ENCODE assay signal across 8 cellular contexts in the genomic region with DNA sequence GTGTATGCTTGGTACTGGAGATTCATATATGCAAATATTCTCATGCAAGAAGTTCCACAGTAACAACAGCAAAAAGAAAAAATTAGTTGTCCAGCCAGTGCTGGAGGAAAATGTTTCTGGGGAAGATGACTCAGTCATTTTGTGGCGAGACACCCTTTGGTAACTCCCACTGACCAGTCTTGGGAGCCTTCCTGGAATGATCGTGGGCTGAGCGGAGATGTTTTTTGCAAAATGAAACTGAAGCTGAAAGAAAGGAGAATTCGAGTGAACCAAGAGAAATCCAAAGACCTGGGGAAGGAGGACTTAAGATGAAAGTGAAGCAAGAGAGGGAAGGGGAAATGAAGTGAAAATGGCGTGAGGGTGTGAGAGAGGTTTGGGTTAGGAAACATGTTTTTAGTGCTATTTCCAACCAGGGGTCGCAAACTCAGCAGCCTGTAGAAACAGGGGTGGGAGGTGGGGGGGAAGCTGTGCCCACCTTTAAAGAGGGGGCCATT. TPM values are rescaled to one million over a fixed set of nuclear protein-coding genes. Genes with fewer than 3 reads are reported as not detected.
DNase-seq lines count a peak whose midpoint lies in the region; ATAC-seq and TF ChIP-seq lines count a peak whose summit lies in the region.
"Had no signal": no experiment of that assay in that cellular context is flagged by ENCODE, and none has a peak within 500 bp of the region (broad histone marks: within the 10 kb centered on the region; RNA-seq: fewer than 3 reads in every experiment).

No MANE protein-coding gene starts in this region.

- H3K27me3 Mint-ChIP-seq in naive B cell = peaks cover 0 to 27% (median 14%) of the 10 kb centered on the region in 3 donors

- peak overlapping the region; percentile 14 for H2AFZ ChIP-seq in GM23248

- intact Hi-C loops in uterus (cut with DNase I; ENCODE audit: low total_unique reads) = no loop called here

- H3K9me3 ChIP-seq in GM23248 (ENCODE audit: low read depth) (no peaks in the 10 kb centered on the region), duodenal mucosa (ENCODE audit: control insufficient read depth in 1 of 2, low read length in 2 of 2) (no peaks in the 10 kb centered on the region), uterus (no peaks in the 10 kb centered on the region)

- no peaks in the 10 kb centered on the region for H4K20me1 ChIP-seq in GM23248 (ENCODE audit: insufficient read depth)

- H3K9me3 Mint-ChIP-seq in naive B cell = no peaks in the 10 kb centered on the region

- no peak for TF ChIP-seq POLR2A in uterus (IDR thresholded peaks at IDR 0.05)

- peaks cover 71% of the 10 kb centered on the region for H3K79me2 ChIP-seq in GM23248 (ENCODE audit: insufficient read depth)

- peak overlapping the region; percentile 56 to 88 (median 80) for H3K4me3 Mint-ChIP-seq in naive B cell

- TF ChIP-seq CTCF in uterus (IDR thresholded peaks at IDR 0.05) = no peak

- H3K9me2 ChIP-seq in GM23248 (ENCODE audit: insufficient read depth) = no peaks in the 10 kb centered on the region

- peak overlapping the region; percentile 76 for H3K4me3 ChIP-seq in GM23248
- peak overlapping the region; percentile 49 to 56 for H3K4me3 ChIP-seq in duodenal mucosa (ENCODE audit: low read depth in 1 of 2, low read length in 2 of 2)
- H3K4me3 ChIP-seq in uterus = peak overlapping the region; percentile 32 to 36

- ATAC-seq in SK-N-SH treated with all-trans-retinoic acid at 6 μM for 48 hours = peak; percentile 86
- no peak for ATAC-seq in naive B cell (ENCODE audit: low read depth in 2 of 2)

- peaks cover 47% of the 10 kb centered on the region for H3K4me1 ChIP-seq in GM23248 (ENCODE audit: insufficient read depth)
- H3K4me1 ChIP-seq in duodenal mucosa (ENCODE audit: control insufficient read depth in 1 of 2, insufficient read depth in 2 of 2, low read length in 2 of 2) = peaks cover 33 to 42% of the 10 kb centered on the region in 2 donors
- peaks cover 13 to 16% of the 10 kb centered on the region in 2 donors for H3K4me1 ChIP-seq in uterus

- in situ Hi-C loops in GM23248 (cut with MboI) = no loop called here

- peak overlapping the region; percentile 87 for H3K4me2 ChIP-seq in GM23248 (ENCODE audit: unreplicated experiment)

- H3K36me3 Mint-ChIP-seq in naive B cell = no peaks in the 10 kb centered on the region

- H3K36me3 ChIP-seq in GM23248 (ENCODE audit: low read depth) = peaks cover 15% of the 10 kb centered on the region; the same call in 1 of the 2 replicates
- peaks cover 0 to 8% of the 10 kb centered on the region in 2 donors for H3K36me3 ChIP-seq in duodenal mucosa (ENCODE audit: control insufficient read depth in 1 of 2, insufficient read depth in 2 of 2, low read length in 2 of 2)
- no peaks in the 10 kb centered on the region for H3K36me3 ChIP-seq in uterus

- DNase-seq in GM23248 (peak; percentile 96), naive B cell (no peak), uterus (peak; percentile 69 to 78), NCI-H345 (lab: John Stamatoyannopoulos, UW) (no peak), activated gamma-delta T cell (lab: John Stamatoyannopoulos, UW) (no peak)

- peaks cover 50% of the 10 kb centered on the region for H3F3A ChIP-seq in GM23248 (ENCODE audit: insufficient read depth)

- peaks cover 14 to 19% (median 17%) of the 10 kb centered on the region in 3 donors for H3K4me1 Mint-ChIP-seq in naive B cell

- H3K9ac ChIP-seq in GM23248 = peak overlapping the region; percentile 89
- no peak overlapping the region for H3K9ac ChIP-seq in duodenal mucosa (ENCODE audit: low read depth in 1 of 2, low read length in 2 of 2)

- H3K27me3 ChIP-seq in GM23248 (replicated peaks; ENCODE audit: insufficient read depth) (no peaks in the 10 kb centered on the region), duodenal mucosa (ENCODE audit: control insufficient read depth in 1 of 2, insufficient read depth in 2 of 2, low read length in 2 of 2) (no peaks in the 10 kb centered on the region), uterus (no peaks in the 10 kb centered on the region)

- 0 to 2% methylated on average over 6 of the region's 6 CpGs for WGBS in GM23248 (ENCODE audit: low coverage in 1 of 2, low lambda C conversion rate in 2 of 2, missing lambda C conversion rate in 2 of 2), 2 experiments

- H3K27ac ChIP-seq in GM23248 (peak overlapping the region; percentile 95), duodenal mucosa (ENCODE audit: low read depth, low read length) (peak overlapping the region; percentile 52), uterus (peak overlapping the region; percentile 91 to 94)
- H3K27ac ChIP-seq: VCaP had no signal

- H3K27ac Mint-ChIP-seq in naive B cell = peak overlapping the region in 5 of 6 donors; percentile 16 to 74 (median 62)

TF ChIP-seq in SK-N-SH treated with all-trans-retinoic acid at 6 μM for 48 hours, 23 proteins besides CTCF, POLR2A, EP300 and RAD21:
- no peak for TF ChIP-seq BACH2 (CRISPR knock-in tag; IDR thresholded peaks at IDR 0.05; ENCODE audit: borderline replicate concordance)
- 0 out of 2 replicates have a peak, but pooled peaks have one; percentile 25 for TF ChIP-seq TOX (CRISPR knock-in tag; IDR thresholded peaks at IDR 0.05; ENCODE audit: borderline replicate concordance)
TF ChIP-seq in SK-N-SH treated with all-trans-retinoic acid at 6 μM for 48 hours: peak in this region for 1.

RNA-seq across cellular contexts. Expression of a gene that starts 5.2 kb away (rescaled TPM):
- 64.7 and 71.9 TPM in 2 replicates for total RNA-seq in GM23248 (2014; rRNA removed; shearing (Covaris generic))
- polyA plus RNA-seq in GM23248 (2016; fragmentation: Nextera tagmentation; extraction: Ambion mirVana) (9.5 and 11.0 TPM in 2 replicates), naive B cell (ENCODE audit: low read depth in 6 of 6) (under 1 TPM in 5 of 6 donors, not detected in 1; 0.27 to 0.95 (median 0.58) TPM)
- total RNA-seq in uterus = 10 to 100 TPM; 17.9 to 74.1 (median 43.7) TPM

RNA-seq across cellular contexts. Expression of a gene that starts 49.1 kb away (rescaled TPM):
- not detected in 2 replicates for total RNA-seq in GM23248 (2014; rRNA removed; shearing (Covaris generic))
- polyA plus RNA-seq in GM23248 (2016; fragmentation: Nextera tagmentation; extraction: Ambion mirVana) (not detected in 2 replicates), naive B cell (ENCODE audit: low read depth in 6 of 6) (10 to 100 TPM; 23.6 to 51.9 (median 33.1) TPM)
- total RNA-seq in uterus = 1 to 10 TPM in 3 of 4 donors, under 1 TPM in 1; 0.29 to 4.4 (median 2.2) TPM

RNA-seq across cellular contexts. Expression of a gene that starts 51.6 kb away (rescaled TPM):
- 9.9 and 19.7 TPM in 2 replicates for total RNA-seq in GM23248 (2014; rRNA removed; shearing (Covaris generic))
- polyA plus RNA-seq in GM23248 (2016; fragmentation: Nextera tagmentation; extraction: Ambion mirVana) = 9.6 and 9.8 TPM in 2 replicates
- 10 to 100 TPM; 21.5 to 50.0 (median 30.6) TPM for polyA plus RNA-seq in naive B cell (ENCODE audit: low read depth in 6 of 6)
- total RNA-seq in uterus = 10 to 100 TPM in 3 of 4 donors, 1 to 10 TPM in 1; 9.7 to 40.2 (median 27.3) TPM

Comparison
In these comparisons a context has a peak if more than half of its experiments do, and no peak if none do; other contexts are left out.
1. DNase-seq: peak in GM23248 (single experiment) and uterus (2 of 2); none in naive B cell (single experiment), NCI-H345 (single experiment) and activated gamma-delta T cell (single experiment).
2. Peak in every context shown above with its lines, with median percentiles within 50 percentile points of each other: H3K27ac ChIP-seq and H3K4me3 ChIP-seq.